Comparison of ENCODE assay signal across 37 cellular contexts in genomic region chr19:33347300-33347699, GRCh38.
"Had no signal": no experiment of that assay in that cellular context is flagged by ENCODE, and none has a peak within 500 bp of the region (broad histone marks: within the 10 kb centered on the region; RNA-seq: fewer than 3 reads in every experiment).

No MANE protein-coding gene starts in this region.

- H3K9me3 ChIP-seq: adrenal gland, body of pancreas, breast epithelium had no signal

- ATAC-seq: activated CD8-positive, alpha-beta T cell treated with anti-CD3 and anti-CD28 coated beads for 36 hours; activated naive CD4-positive, alpha-beta T cell treated with anti-CD3 and anti-CD28 coated beads, Interleukin-2, amount 50 U/mL, for 72 hours; activated T-cell treated with anti-CD3 and anti-CD28 coated beads, Interleukin-2, amount 50 U/mL, for 4 hours; activated T-cell treated with anti-CD3 and anti-CD28 coated beads, Interleukin-2, amount 50 U/mL, for 72 hours; activated T-helper 17 cell treated with anti-CD3 and anti-CD28 coated beads, Interleukin-2, amount 50 U/mL, for 72 hours; body of pancreas had no signal

- H3K4me3 ChIP-seq: adrenal gland, body of pancreas, breast epithelium had no signal

- H3K27me3 ChIP-seq: adrenal gland, body of pancreas, breast epithelium had no signal

- H3K4me1 Mint-ChIP-seq: activated B cell treated with CpG ODN at 0.5 μM for 24 hours; activated CD4-positive, alpha-beta T cell treated with anti-CD3 and anti-CD28 coated beads, Interleukin-2, amount 10 ng/mL, durations not matched to agents 24 days and 14 days; activated naive CD8-positive, alpha-beta T cell treated with anti-CD3 and anti-CD28 coated beads for 36 hours; activated T-helper 17 cell treated with anti-CD3 and anti-CD28 coated beads, Interleukin-2, amount 50 U/mL, for 72 hours had no signal

- DNase-seq: activated B cell treated with CpG ODN at 0.5 μM for 24 hours; activated CD4-positive, alpha-beta memory T cell treated with anti-CD3 and anti-CD28 coated beads for 36 hours; activated CD4-positive, alpha-beta T cell treated with anti-CD3 and anti-CD28 coated beads for 4 hours; activated CD4-positive, alpha-beta T cell treated with anti-CD3 and anti-CD28 coated beads, Interleukin-2, amount 10 ng/mL, durations not matched to agents 24 days and 14 days; activated CD4-positive, alpha-beta T cell treated with anti-CD3 and anti-CD28 coated beads, Interleukin-2, amount 50 U/mL, for 1 hour; activated CD4-positive, alpha-beta T cell treated with anti-CD3 and anti-CD28 coated beads, Interleukin-2, amount 50 U/mL, for 4 hours; activated CD4-positive, CD25-positive, alpha-beta regulatory T cell treated with anti-CD3 and anti-CD28 coated beads, Interleukin-2, amount 50 U/mL, for 72 hours; activated CD8-positive, alpha-beta memory T cell treated with anti-CD3 and anti-CD28 coated beads, Interleukin-2, amount 50 U/mL, for 4 hours; activated CD8-positive, alpha-beta T cell treated with anti-CD3 and anti-CD28 coated beads for 36 hours; activated effector memory CD4-positive, alpha-beta T cell treated with anti-CD3 and anti-CD28 coated beads, Interleukin-2, amount 50 U/mL, for 16 hours; activated gamma-delta T cell treated with Interleukin-2 at 50 U/mL for 16 hours; activated naive CD4-positive, alpha-beta T cell; activated naive CD4-positive, alpha-beta T cell treated with anti-CD3 and anti-CD28 coated beads for 36 hours; activated naive CD4-positive, alpha-beta T cell treated with anti-CD3 and anti-CD28 coated beads, Interleukin-2, amount 50 U/mL, for 16 hours; activated naive CD8-positive, alpha-beta T cell treated with anti-CD3 and anti-CD28 coated beads for 36 hours; activated T-cell treated with anti-CD3 and anti-CD28 coated beads for 4 hours; activated T-cell treated with anti-CD3 and anti-CD28 coated beads, Interleukin-2, amount 50 U/mL, for 1 hour; activated T-cell treated with anti-CD3 and anti-CD28 coated beads, Interleukin-2, amount 50 U/mL, for 4 hours; activated T-cell treated with anti-CD3 and anti-CD28 coated beads, Interleukin-2, amount 50 U/mL, for 72 hours; adrenal gland; amniotic stem cell; aorta; body of pancreas; brain microvascular endothelial cell; central memory CD4-positive, alpha-beta T cell; T-helper 1 cell; T-helper 2 cell; T-helper 9 cell had no signal

- H3K9me3 Mint-ChIP-seq: activated B cell treated with CpG ODN at 0.5 μM for 24 hours; activated CD4-positive, alpha-beta memory T cell treated with anti-CD3 and anti-CD28 coated beads for 36 hours; activated CD4-positive, alpha-beta T cell treated with anti-CD3 and anti-CD28 coated beads, Interleukin-2, amount 10 ng/mL, durations not matched to agents 24 days and 14 days; activated CD8-positive, alpha-beta T cell treated with anti-CD3 and anti-CD28 coated beads for 36 hours; activated naive CD4-positive, alpha-beta T cell treated with anti-CD3 and anti-CD28 coated beads for 36 hours; activated naive CD4-positive, alpha-beta T cell treated with anti-CD3 and anti-CD28 coated beads, Interleukin-2, amount 50 U/mL, for 72 hours; activated naive CD8-positive, alpha-beta T cell treated with anti-CD3 and anti-CD28 coated beads for 36 hours; activated T-cell treated with anti-CD3 and anti-CD28 coated beads, Interleukin-2, amount 50 U/mL, for 4 hours; activated T-cell treated with anti-CD3 and anti-CD28 coated beads, Interleukin-2, amount 50 U/mL, for 72 hours; activated T-helper 1 cell treated with anti-CD3 and anti-CD28 coated beads, Interleukin-12 subunit alpha, Interleukin-12 subunit beta, Interleukin-2, Interleukin-4 antibody, amounts not matched to agents 30 ng/mL and 10 ng/mL and 1 ng/mL, durations not matched to agents 14 hours and 24 hours and 36 hours; activated T-helper 17 cell treated with anti-CD3 and anti-CD28 coated beads, Interleukin-2, amount 50 U/mL, for 72 hours; T-helper 1 cell treated with Interleukin-12 subunit alpha and Interleukin-12 subunit beta and Interleukin-4 antibody, amounts not matched to agents 30 μg/mL and 1 μg/mL, for 36 hours; T-helper 2 cell treated with Interferon-gamma antibody and Interleukin-4, amounts not matched to agents 5 μg/mL and 100 μg/mL, for 36 hours had no signal

- H3K36me3 ChIP-seq: adrenal gland, brain microvascular endothelial cell, breast epithelium had no signal

- H3K4me1 ChIP-seq: body of pancreas, breast epithelium had no signal

- H3K27ac Mint-ChIP-seq: activated B cell treated with CpG ODN at 0.5 μM for 24 hours; activated CD4-positive, alpha-beta memory T cell treated with anti-CD3 and anti-CD28 coated beads for 36 hours; activated CD4-positive, alpha-beta T cell treated with anti-CD3 and anti-CD28 coated beads, Interleukin-2, amount 10 ng/mL, durations not matched to agents 24 days and 14 days; activated CD8-positive, alpha-beta T cell treated with anti-CD3 and anti-CD28 coated beads for 36 hours; activated naive CD4-positive, alpha-beta T cell treated with anti-CD3 and anti-CD28 coated beads for 36 hours; activated naive CD4-positive, alpha-beta T cell treated with anti-CD3 and anti-CD28 coated beads, Interleukin-2, amount 50 U/mL, for 72 hours; activated naive CD8-positive, alpha-beta T cell treated with anti-CD3 and anti-CD28 coated beads for 36 hours; activated T-cell treated with anti-CD3 and anti-CD28 coated beads, Interleukin-2, amount 50 U/mL, for 72 hours; activated T-helper 1 cell treated with anti-CD3 and anti-CD28 coated beads, Interleukin-12 subunit alpha, Interleukin-12 subunit beta, Interleukin-2, Interleukin-4 antibody, amounts not matched to agents 30 ng/mL and 10 ng/mL and 1 ng/mL, durations not matched to agents 14 hours and 24 hours and 36 hours; activated T-helper 17 cell treated with anti-CD3 and anti-CD28 coated beads, Interleukin-2, amount 50 U/mL, for 72 hours; T-helper 1 cell treated with Interleukin-12 subunit alpha and Interleukin-12 subunit beta and Interleukin-4 antibody, amounts not matched to agents 30 μg/mL and 1 μg/mL, for 36 hours; T-helper 2 cell treated with Interferon-gamma antibody and Interleukin-4, amounts not matched to agents 5 μg/mL and 100 μg/mL, for 36 hours had no signal

- H3K27ac ChIP-seq: adrenal gland, body of pancreas, brain microvascular endothelial cell, breast epithelium, VCaP had no signal

- H3K36me3 Mint-ChIP-seq: activated CD4-positive, alpha-beta memory T cell treated with anti-CD3 and anti-CD28 coated beads for 36 hours; activated naive CD4-positive, alpha-beta T cell treated with anti-CD3 and anti-CD28 coated beads, Interleukin-2, amount 50 U/mL, for 72 hours; activated naive CD8-positive, alpha-beta T cell treated with anti-CD3 and anti-CD28 coated beads for 36 hours had no signal

- FAIRE-seq: astrocyte, TTC549 had no signal

- H3K4me3 Mint-ChIP-seq: activated B cell treated with CpG ODN at 0.5 μM for 24 hours; activated CD4-positive, alpha-beta memory T cell treated with anti-CD3 and anti-CD28 coated beads for 36 hours; activated CD4-positive, alpha-beta T cell treated with anti-CD3 and anti-CD28 coated beads, Interleukin-2, amount 10 ng/mL, durations not matched to agents 24 days and 14 days; activated CD8-positive, alpha-beta T cell treated with anti-CD3 and anti-CD28 coated beads for 36 hours; activated naive CD4-positive, alpha-beta T cell treated with anti-CD3 and anti-CD28 coated beads for 36 hours; activated naive CD8-positive, alpha-beta T cell treated with anti-CD3 and anti-CD28 coated beads for 36 hours; activated T-cell treated with anti-CD3 and anti-CD28 coated beads, Interleukin-2, amount 50 U/mL, for 4 hours; activated T-cell treated with anti-CD3 and anti-CD28 coated beads, Interleukin-2, amount 50 U/mL, for 72 hours; activated T-helper 1 cell treated with anti-CD3 and anti-CD28 coated beads, Interleukin-12 subunit alpha, Interleukin-12 subunit beta, Interleukin-2, Interleukin-4 antibody, amounts not matched to agents 30 ng/mL and 10 ng/mL and 1 ng/mL, durations not matched to agents 14 hours and 24 hours and 36 hours; activated T-helper 17 cell treated with anti-CD3 and anti-CD28 coated beads, Interleukin-2, amount 50 U/mL, for 72 hours; T-helper 1 cell treated with Interleukin-12 subunit alpha and Interleukin-12 subunit beta and Interleukin-4 antibody, amounts not matched to agents 30 μg/mL and 1 μg/mL, for 36 hours; T-helper 2 cell treated with Interferon-gamma antibody and Interleukin-4, amounts not matched to agents 5 μg/mL and 100 μg/mL, for 36 hours had no signal
